13 cellular contexts compared by ENCODE assay signal in the genomic region with DNA sequence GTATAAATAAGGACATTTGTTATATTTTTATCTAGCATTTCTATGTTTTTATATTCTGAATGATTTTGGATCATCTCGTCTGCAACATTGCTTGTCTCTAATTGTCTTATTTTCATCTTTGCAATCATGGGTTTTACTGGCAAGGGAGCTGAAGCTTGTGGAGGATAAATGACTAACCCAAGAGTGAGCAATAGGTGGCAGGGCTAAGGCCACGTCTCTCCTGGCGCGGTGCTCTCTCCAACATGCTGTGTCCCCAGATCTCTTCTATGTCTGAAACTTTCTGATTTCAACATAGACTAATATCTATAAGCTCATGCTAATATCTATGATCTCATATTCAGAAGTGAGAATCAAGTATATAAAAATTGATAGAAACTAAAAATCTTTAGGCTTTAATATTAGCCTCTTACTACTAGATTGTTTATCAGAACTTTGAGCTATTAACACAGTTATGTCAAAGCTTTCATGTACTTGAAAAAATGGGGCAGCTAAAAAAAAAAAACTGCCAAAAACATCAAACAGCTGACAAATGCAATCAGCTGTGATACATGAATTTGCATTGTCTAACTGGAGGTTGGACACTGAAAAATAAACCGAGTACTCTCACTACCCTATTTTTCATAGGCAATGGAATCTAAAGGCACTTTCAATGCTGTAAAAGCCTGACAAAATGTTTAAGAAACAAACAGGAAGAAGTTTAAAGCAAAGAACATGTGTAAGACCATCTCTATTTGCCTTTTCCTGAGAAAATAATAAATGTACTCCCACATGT.
DNase-seq lines count a peak whose midpoint lies in the region; ATAC-seq and FAIRE-seq lines count a peak whose summit lies in the region.
"Had no signal": no experiment of that assay in that cellular context is flagged by ENCODE, and none has a peak within 500 bp of the region (broad histone marks: within the 10 kb centered on the region; RNA-seq: fewer than 3 reads in every experiment).

No MANE protein-coding gene starts in this region.

- peak overlapping the region; percentile 73 to 81 (median 76) for H3K27ac Mint-ChIP-seq in CD4-positive, CD25-positive, alpha-beta regulatory T cell

- DNase-seq in CD4-positive, CD25-positive, alpha-beta regulatory T cell, result no peak
- DNase-seq in GM19239 (ENCODE audit: insufficient read length, low spot score) (no peak), NOMO-1 treated with DMSO at 0.1 percent for 48 hours (lab: John Stamatoyannopoulos, UW; ENCODE audit: unreplicated experiment) (peak; percentile 57), NCI-H2171 (lab: John Stamatoyannopoulos, UW) (no peak), AG08396 (ENCODE audit: low spot score) (no peak), substantia nigra (lab: John Stamatoyannopoulos, UW) (no peak), SHP77 (lab: John Stamatoyannopoulos, UW) (no peak)
- DNase-seq: activated CD4-positive, CD25-positive, alpha-beta regulatory T cell treated with anti-CD3 and anti-CD28 coated beads, Interleukin-2, amount 50 U/mL, for 72 hours; body of pancreas; C1 segment of cervical spinal cord; NCI-H524 treated with DMSO at 0.1 percent for 48 hours; occipital lobe had no signal

- H3K36me3 ChIP-seq in CD4-positive, CD25-positive, alpha-beta regulatory T cell (ENCODE audit: control insufficient read depth, insufficient read depth, low read length), result no peaks in the 10 kb centered on the region

- no peaks in the 10 kb centered on the region for H3K9me3 ChIP-seq in CD4-positive, CD25-positive, alpha-beta regulatory T cell (ENCODE audit: control insufficient read depth in 2 of 2, low read length in 2 of 2)
- H3K9me3 ChIP-seq: body of pancreas had no signal

- peaks cover 4% of the 10 kb centered on the region for H3K27me3 Mint-ChIP-seq in CD4-positive, CD25-positive, alpha-beta regulatory T cell

- no peak overlapping the region for H3K27ac ChIP-seq in CD4-positive, CD25-positive, alpha-beta regulatory T cell (ENCODE audit: insufficient read depth, low read length, poor library complexity, severe bottlenecking)
- H3K27ac ChIP-seq in substantia nigra (ENCODE audit: low read depth, low read length, poor library complexity, severe bottlenecking), result no peak overlapping the region

- no peaks in the 10 kb centered on the region for H3K27me3 ChIP-seq in CD4-positive, CD25-positive, alpha-beta regulatory T cell (ENCODE audit: control insufficient read depth, insufficient read depth, low read length)
- H3K27me3 ChIP-seq: body of pancreas had no signal

- H3K4me3 Mint-ChIP-seq in CD4-positive, CD25-positive, alpha-beta regulatory T cell, result peak overlapping the region in 1 of 4 donors; percentile 5

- H3K4me3 ChIP-seq in CD4-positive, CD25-positive, alpha-beta regulatory T cell (ENCODE audit: low read depth, low read length), result no peak overlapping the region
- H3K4me3 ChIP-seq: body of pancreas had no signal

- FAIRE-seq in GM19239 (lab: Jason Lieb, UNC), result peak; percentile 90

- H3K4me1 Mint-ChIP-seq in CD4-positive, CD25-positive, alpha-beta regulatory T cell, result peaks cover 11 to 53% (median 24%) of the 10 kb centered on the region in 4 donors

- H3K4me1 ChIP-seq in CD4-positive, CD25-positive, alpha-beta regulatory T cell (ENCODE audit: control insufficient read depth, insufficient read depth, low read length, poor library complexity, severe bottlenecking), result peaks cover 36% of the 10 kb centered on the region
- H3K4me1 ChIP-seq: body of pancreas had no signal

- no peak for ATAC-seq in CD4-positive, CD25-positive, alpha-beta regulatory T cell (ENCODE audit: low read depth in 2 of 2)
- ATAC-seq in HG02884 (IDR thresholded peaks at IDR 0.05; ENCODE audit: unreplicated experiment), result peak; percentile 71
- ATAC-seq: body of pancreas had no signal

- H3K9me3 Mint-ChIP-seq in CD4-positive, CD25-positive, alpha-beta regulatory T cell, result peaks cover 0 to 3% (median 0%) of the 10 kb centered on the region in 7 donors

- no peaks in the 10 kb centered on the region for H3K36me3 Mint-ChIP-seq in CD4-positive, CD25-positive, alpha-beta regulatory T cell
